In genomic region chr5:171445910-171446516, GRCh38 we compare ENCODE assay signal across 20 cellular contexts. TPM values are rescaled to one million over a fixed set of nuclear protein-coding genes. Genes with fewer than 3 reads are reported as not detected.
DNase-seq lines count a peak whose midpoint lies in the region; FAIRE-seq and TF ChIP-seq lines count a peak whose summit lies in the region.
"Had no signal": no experiment of that assay in that cellular context is flagged by ENCODE, and none has a peak within 500 bp of the region (broad histone marks: within the 10 kb centered on the region; RNA-seq: fewer than 3 reads in every experiment).

No MANE protein-coding gene starts in this region.

- TF ChIP-seq POLR2A in H1 (IDR thresholded peaks at IDR 0.05; ENCODE audit: control extremely low read depth in 1 of 2, low read depth in 2 of 2, low read length in 2 of 2) (no peak), lower leg skin (IDR thresholded peaks at IDR 0.05) (no peak)

- H2BK120ac ChIP-seq in H1 (replicated peaks; ENCODE audit: low read depth, low read length) = no peak overlapping the region

- H2BK12ac ChIP-seq in H1 (ENCODE audit: low read depth, low read length) = 0 out of 2 replicates have a peak overlapping the region, but pooled peaks have one; percentile 23

- H3K36me3 ChIP-seq in H1 (ENCODE audit: control insufficient read depth in 2 of 4, insufficient read depth in 4 of 4, low read length in 3 of 4) (no peaks in the 10 kb centered on the region), skeletal muscle satellite cell (ENCODE audit: insufficient read depth, low read length) (no peaks in the 10 kb centered on the region)

- no peak overlapping the region for H3K4me3 ChIP-seq in H1 (ENCODE audit: extremely low read depth in 1 of 4, insufficient read depth in 2 of 4, low read depth in 3 of 4, low read length in 4 of 4)
- no peak overlapping the region for H3K4me3 ChIP-seq in skeletal muscle satellite cell (ENCODE audit: low read length)
- H3K4me3 ChIP-seq in lower leg skin (ENCODE audit: low read depth, poor library complexity, severe bottlenecking) = no peak overlapping the region

- H3K79me2 ChIP-seq in H1 (ENCODE audit: control insufficient read depth in 1 of 2, insufficient read depth in 2 of 2, low read length in 2 of 2) = no peaks in the 10 kb centered on the region

- no peak overlapping the region for H3K4ac ChIP-seq in H1 (replicated peaks; ENCODE audit: insufficient read length, low read depth, low read length)

- H3K4me1 ChIP-seq in H1 (replicated peaks in 1 of 4; ENCODE audit: control insufficient read depth in 3 of 4, insufficient read depth in 4 of 4, low read length in 3 of 4) (peaks cover 11 to 26% (median 17%) of the 10 kb centered on the region in 4 experiments; a peak in 6 of 7 replicates), skeletal muscle satellite cell (ENCODE audit: control insufficient read depth, insufficient read depth, low read length) (peaks cover 18% of the 10 kb centered on the region)

- no peak overlapping the region for H3K18ac ChIP-seq in H1 (ENCODE audit: extremely low read depth, low read length)

- H3K9ac ChIP-seq in H1 (replicated peaks in 1 of 4; ENCODE audit: extremely low read depth in 1 of 4, low read depth in 3 of 4, low read length in 3 of 4) = no peak overlapping the region
- H3K9ac ChIP-seq in skeletal muscle satellite cell (ENCODE audit: low read depth, low read length) = no peak overlapping the region
- H3K9ac ChIP-seq: KMS-11 had no signal

- no peak overlapping the region for H2BK20ac ChIP-seq in H1 (ENCODE audit: low read length)

- intact Hi-C loops in lower leg skin (cut with DNase I; ENCODE audit: low total_unique reads) = no loop called here

- no peaks in the 10 kb centered on the region for H3K9me3 ChIP-seq in H1 (ENCODE audit: insufficient read depth in 2 of 2, low read depth in 1 of 2, low read length in 1 of 2)
- H3K9me3 ChIP-seq in skeletal muscle satellite cell (replicated peaks; ENCODE audit: low read length) = no peaks in the 10 kb centered on the region

- no peak overlapping the region; the same call in 1 of the 2 replicates for H2BK15ac ChIP-seq in H1 (ENCODE audit: low read length)

- no peak overlapping the region for H3K14ac ChIP-seq in H1 (ENCODE audit: insufficient read length)

- no peak overlapping the region for H2AK5ac ChIP-seq in H1 (ENCODE audit: low read depth, low read length)

- H3K23ac ChIP-seq in H1 (ENCODE audit: insufficient read length) = no peak overlapping the region

- peaks cover 2% of the 10 kb centered on the region; the same call in 1 of the 2 replicates for H3K23me2 ChIP-seq in H1 (ENCODE audit: low read depth, low read length)

- no peak for TF ChIP-seq RAD21 in H1 (IDR thresholded peaks at IDR 0.05 in 1 of 2, conservative IDR thresholded peaks at IDR 0.05 in 1 of 2; ENCODE audit: low read depth in 2 of 2, low read length in 2 of 2)

- no peak overlapping the region for H4K5ac ChIP-seq in H1 (ENCODE audit: insufficient read length, low read depth, low read length)

- TF ChIP-seq EP300 in H1 (IDR thresholded peaks at IDR 0.05; ENCODE audit: borderline replicate concordance in 1 of 2, low read depth in 2 of 2, low read length in 2 of 2) = no peak

- H3K27ac ChIP-seq in H1 (ENCODE audit: low read depth, low read length) = no peak overlapping the region
- H3K27ac ChIP-seq: HL-60, KMS-11 had no signal

- FAIRE-seq in H1 (lab: Jason Lieb, UNC) = no peak
- FAIRE-seq: D721Med, GM19239 had no signal

- H2AFZ ChIP-seq in H1 (ENCODE audit: low read length) = no peak overlapping the region

- POLR2A ChIA-PET in H1 (lab: Charles Lee; ENCODE audit: partially characterized antibody) = interaction anchor here (1.2 kb wide), 1 partner anchor 75 kb away, joined by 3 read pairs; no protein-coding TSS in a partner anchor

- WGBS in H1 (ENCODE audit: extremely low coverage in 1 of 2, insufficient coverage in 1 of 2, insufficient read length in 1 of 2, insufficient replicate concordance in 2 of 2, low coverage in 1 of 2, low lambda C conversion rate in 2 of 2, missing lambda C conversion rate in 1 of 2), 2 experiments = 82% methylated on average over 9 of the region's 9 CpGs; no CpG with 5 or more reads in 1 of the 2 experiments
- 71 to 80% methylated on average over 7 to 9 of the region's 9 CpGs for WGBS in lower leg skin, 2 donors

- no peak overlapping the region for H2BK5ac ChIP-seq in H1 (ENCODE audit: low read depth, low read length)

- H3K79me1 ChIP-seq in H1 (ENCODE audit: low read depth, low read length) = no peaks in the 10 kb centered on the region

- no peak overlapping the region for H3K56ac ChIP-seq in H1 (replicated peaks; ENCODE audit: insufficient read length, low read depth, low read length)

- H3K4me2 ChIP-seq in H1 (ENCODE audit: insufficient read depth in 1 of 2, low read depth in 2 of 2, low read length in 2 of 2) (no peak overlapping the region), skeletal muscle satellite cell (ENCODE audit: low read length) (peak overlapping the region; percentile 40)
- H3K4me2 ChIP-seq: KMS-11 had no signal

- H4K91ac ChIP-seq in H1 (replicated peaks; ENCODE audit: insufficient read length, low read length) = no peak overlapping the region

- H4K20me1 ChIP-seq in H1 (replicated peaks in 1 of 2; ENCODE audit: control insufficient read depth in 1 of 2, insufficient read depth in 2 of 2, low read length in 2 of 2) = no peaks in the 10 kb centered on the region

- DNase-seq in GM03348 (ENCODE audit: low spot score) (peak; percentile 45), H1 (ENCODE audit: low read depth in 1 of 2, low spot score in 2 of 2) (no peak), hepatic stellate cell (ENCODE audit: low spot score) (peak; percentile 47), lower leg skin (ENCODE audit: low spot score in 2 of 2) (no peak), UCSD-AML1 (lab: John Stamatoyannopoulos, UW; ENCODE audit: unreplicated experiment) (no peak)
- DNase-seq in stimulated activated naive CD4-positive, alpha-beta T cell treated with Interleukin-2 at 50 U/mL for 16 hours (lab: John Stamatoyannopoulos, UW) = no peak
- DNase-seq in central memory CD4-positive, alpha-beta T cell = no peak
- DNase-seq: activated naive CD4-positive, alpha-beta T cell treated with Interleukin-2 at 50 U/mL for 16 hours; caudate nucleus; effector memory CD8-positive, alpha-beta T cell; NCI-H1417 treated with DMSO at 0.1 percent for 48 hours; NK-92 treated with Interleukin-12 subunit alpha and Interleukin-12 subunit beta, amount 100 ng/mL, for 24 hours; nucleus accumbens; stimulated activated naive CD8-positive, alpha-beta T cell treated with anti-CD3 and anti-CD28 coated beads, Interleukin-15, amount 100 ng/mL, for 72 hours; T-helper 1 cell had no signal

- peaks cover 0 to 8% (median 5%) of the 10 kb centered on the region in 4 experiments; a peak in 4 of 7 replicates for H3K27me3 ChIP-seq in H1 (replicated peaks in 1 of 4; ENCODE audit: control insufficient read depth in 3 of 4, extremely low read depth in 1 of 4, insufficient read depth in 3 of 4, low read length in 3 of 4)
- H3K27me3 ChIP-seq in skeletal muscle satellite cell (ENCODE audit: control insufficient read depth, insufficient read depth, low read length) = no peaks in the 10 kb centered on the region

- CTCF ChIA-PET in H1 (lab: Charles Lee; ENCODE audit: partially characterized antibody) = interaction anchor here (1.2 to 4.8 kb wide), 4 partner anchors 16 to 143 kb away, joined by 3 to 22 read pairs (median 3); no protein-coding TSS in a partner anchor

- TF ChIP-seq CTCF in H1 (IDR thresholded peaks at IDR 0.05; ENCODE audit: control extremely low read depth in 1 of 3, insufficient read depth in 1 of 3, low read depth in 1 of 3, low read length in 3 of 3) (no peak), lower leg skin (IDR thresholded peaks at IDR 0.05) (no peak)

- no peak overlapping the region for H4K8ac ChIP-seq in H1 (ENCODE audit: extremely low read depth, insufficient read depth, low read length)

TF ChIP-seq in H1, 55 proteins besides CTCF, POLR2A, EP300 and RAD21 (continues in another document):
- TF ChIP-seq MAX (IDR thresholded peaks at IDR 0.05) (no peak), EZH2 (IDR thresholded peaks at IDR 0.05; ENCODE audit: low read depth, low read length, severe bottlenecking) (no peak), TAF7 (optimal IDR thresholded peaks at IDR 0.05; ENCODE audit: borderline replicate concordance, low read depth, low read length) (no peak), MAFK (IDR thresholded peaks at IDR 0.05; ENCODE audit: low read depth, low read length) (no peak), ASH2L (IDR thresholded peaks at IDR 0.05; ENCODE audit: low read length) (no peak), SIRT6 (IDR thresholded peaks at IDR 0.05; ENCODE audit: low read length) (no peak), HDAC6 (IDR thresholded peaks at IDR 0.05; ENCODE audit: low read depth, low read length) (no peak), KDM5A (IDR thresholded peaks at IDR 0.05; ENCODE audit: low read length) (no peak)

RNA-seq across cellular contexts. Expression of gene FGF18, which starts 26.6 kb away (rescaled TPM):
- total RNA-seq in H1 (2021; fragmentation: NEBNext Ultra II Directional; extraction: Animal tissue kit (Norgen Biotek cat#: 25700)) = 0.63 and 1.3 TPM in 2 replicates
- polyA plus RNA-seq in H1 (2011; rRNA removed) = 0.54 and 0.64 TPM in 2 replicates
- 0.49 TPM for polyA plus RNA-seq in H1 (2011; cell fraction: cytosol; rRNA removed)
- 0.76 TPM for polyA plus RNA-seq in H1 (2011; cell fraction: nucleus; rRNA removed)
- polyA plus RNA-seq in H1 (2012, experiment 1 of 2) = 0.32 to 0.57 TPM (median 0.39 TPM) in 4 replicates
- 0.49 TPM for polyA plus RNA-seq in H1 (2012, experiment 2 of 2)
- 1.4 TPM for polyA plus RNA-seq in H1 (2013, experiment 1 of 2)
- polyA plus RNA-seq in H1 (2013, experiment 2 of 2) = 1.3 TPM
- polyA minus RNA-seq in H1 (2011; rRNA and poly(A)+ RNA removed) = 0.22 TPM in 1 of 2 replicates, not detected in the other
- 0.73 TPM for polyA minus RNA-seq in H1 (2011; cell fraction: cytosol; rRNA and poly(A)+ RNA removed)
- not detected for polyA minus RNA-seq in H1 (2011; cell fraction: nucleus; rRNA and poly(A)+ RNA removed)
- under 0.01 TPM in 1 of 2 replicates, not detected in the other for total RNA-seq in skeletal muscle satellite cell (2012; rRNA removed)
- total RNA-seq in lower leg skin = 1 to 10 TPM in 1 of 4 donors, under 1 TPM in 1, not detected in 2; 0.27 to 2.5 TPM

RNA-seq across cellular contexts. Expression of gene NPM1, which starts 58.4 kb away (rescaled TPM):
- total RNA-seq in H1 (2021; fragmentation: NEBNext Ultra II Directional; extraction: Animal tissue kit (Norgen Biotek cat#: 25700)) = 4,042 and 4,211 TPM in 2 replicates
- 2,182 and 2,865 TPM in 2 replicates for polyA plus RNA-seq in H1 (2011; rRNA removed)
- 2,969 TPM for polyA plus RNA-seq in H1 (2011; cell fraction: cytosol; rRNA removed)
- polyA plus RNA-seq in H1 (2011; cell fraction: nucleus; rRNA removed) = 1,346 TPM
- polyA plus RNA-seq in H1 (2012, experiment 1 of 2) = 3,982 to 7,380 TPM (median 6,139 TPM) in 4 replicates
- polyA plus RNA-seq in H1 (2012, experiment 2 of 2) = 312 TPM
- polyA plus RNA-seq in H1 (2013, experiment 1 of 2) = 3,410 TPM
- polyA plus RNA-seq in H1 (2013, experiment 2 of 2) = 3,424 TPM
- 2,157 and 2,667 TPM in 2 replicates for polyA minus RNA-seq in H1 (2011; rRNA and poly(A)+ RNA removed)
- polyA minus RNA-seq in H1 (2011; cell fraction: cytosol; rRNA and poly(A)+ RNA removed) = 5,713 TPM
- polyA minus RNA-seq in H1 (2011; cell fraction: nucleus; rRNA and poly(A)+ RNA removed) = 2,033 TPM
- total RNA-seq in skeletal muscle satellite cell (2012; rRNA removed) = 1,783 and 1,852 TPM in 2 replicates
- total RNA-seq in lower leg skin = 1,000 to 10,000 TPM in 1 of 4 donors, 100 to 1,000 TPM in 3; 435 to 1,440 (median 518) TPM

Comparison
In these comparisons a context has a peak if more than half of its experiments do, and no peak if none do; other contexts are left out.
1. DNase-seq: peak in GM03348 (single experiment) and hepatic stellate cell (single experiment); none in H1 (0 of 2), stimulated activated naive CD4-positive, alpha-beta T cell treated with Interleukin-2 at 50 U/mL for 16 hours (single experiment), lower leg skin (0 of 2), UCSD-AML1 (single experiment) and central memory CD4-positive, alpha-beta T cell (single experiment).